Comparison of ENCODE assay signal across 17 cellular contexts in the genomic region with DNA sequence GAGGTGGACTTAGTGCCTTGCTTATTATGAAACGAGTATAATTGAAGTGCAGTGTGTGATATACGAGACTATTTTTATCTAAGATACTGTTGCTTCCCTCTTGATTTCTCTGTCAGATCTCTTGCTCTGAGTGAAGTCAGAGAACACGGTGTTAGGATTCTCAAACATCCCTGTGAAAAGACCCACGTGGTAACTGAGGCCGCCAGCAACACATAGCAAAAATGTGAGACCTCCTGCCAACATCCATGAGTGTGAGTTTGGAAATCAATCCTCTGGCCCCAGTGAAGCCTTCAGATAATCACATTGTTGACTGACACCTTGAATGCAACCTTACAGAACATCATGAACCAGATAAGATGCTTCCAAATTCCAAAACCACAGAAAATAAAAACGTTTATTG.
"Had no signal": no experiment of that assay in that cellular context is flagged by ENCODE, and none has a peak within 500 bp of the region (broad histone marks: within the 10 kb centered on the region; RNA-seq: fewer than 3 reads in every experiment).

No MANE protein-coding gene starts in this region.

- H3K36me3 ChIP-seq: left lung, pancreas, tibial artery, uterus had no signal

- H3K27ac ChIP-seq: body of pancreas, epithelial cell of prostate, left lung, pancreas, tibial artery, uterus, VCaP had no signal

- H3K4me3 ChIP-seq: body of pancreas, left lung, pancreas, smooth muscle cell, tibial artery, uterus had no signal

- H3K27me3 ChIP-seq: body of pancreas, left lung, pancreas, tibial artery, uterus had no signal

- H3K9me3 ChIP-seq: body of pancreas, left lung, pancreas, tibial artery, uterus had no signal

- H3K4me1 ChIP-seq: body of pancreas, left lung, pancreas, tibial artery, uterus had no signal

- DNase-seq: activated CD8-positive, alpha-beta memory T cell treated with anti-CD3 and anti-CD28 coated beads, Interleukin-2, amount 50 U/mL, for 48 hours; activated CD8-positive, alpha-beta T cell treated with anti-CD3 and anti-CD28 coated beads for 36 hours; activated naive CD4-positive, alpha-beta T cell treated with anti-CD3 and anti-CD28 coated beads for 36 hours; body of pancreas; effector memory CD8-positive, alpha-beta T cell; foreskin fibroblast; islet precursor cell; left lung; pancreas; T-helper 1 cell; uterus had no signal

- H3K4me2 ChIP-seq: smooth muscle cell had no signal

- ATAC-seq: activated CD8-positive, alpha-beta T cell treated with anti-CD3 and anti-CD28 coated beads for 36 hours; activated T-helper 17 cell treated with anti-CD3 and anti-CD28 coated beads, Interleukin-2, amount 50 U/mL, for 72 hours; body of pancreas; effector memory CD8-positive, alpha-beta T cell; left lung; pancreas; stimulated activated effector memory CD8-positive, alpha-beta T cell treated with anti-CD3 and anti-CD28 coated beads, Interleukin-12 subunit alpha, Interleukin-12 subunit beta, amount 100 ng/mL, for 72 hours had no signal
